In genomic region chr6:161462148-161462547, GRCh38 we compare ENCODE assay signal across 32 cellular contexts.
A peak's percentile ranks its signal among the peaks of the same experiment; 100 is the strongest.
DNase-seq lines count a peak whose midpoint lies in the region; ATAC-seq and TF ChIP-seq lines count a peak whose summit lies in the region.
"Had no signal": no experiment of that assay in that cellular context is flagged by ENCODE, and none has a peak within 500 bp of the region (broad histone marks: within the 10 kb centered on the region; RNA-seq: fewer than 3 reads in every experiment).

No MANE protein-coding gene starts in this region.

- H3K9me2 ChIP-seq in GM23248 (ENCODE audit: insufficient read depth): no peaks in the 10 kb centered on the region

- CTCF ChIA-PET in Panc1 (lab: Charles Lee): no interaction called here

- no peak for TF ChIP-seq EP300 in suprapubic skin (IDR thresholded peaks at IDR 0.05)

- no peak overlapping the region for H3K4me2 ChIP-seq in GM23248 (ENCODE audit: unreplicated experiment)

- no peaks in the 10 kb centered on the region for H3K36me3 ChIP-seq in GM23248 (ENCODE audit: low read depth)
- no peaks in the 10 kb centered on the region for H3K36me3 ChIP-seq in Panc1 (ENCODE audit: control insufficient read depth, insufficient read depth, low read length)
- H3K36me3 ChIP-seq in suprapubic skin: no peaks in the 10 kb centered on the region
- H3K36me3 ChIP-seq: cardiac muscle cell, MG63, neutrophil, upper lobe of right lung had no signal

- no peaks in the 10 kb centered on the region for H3K9me3 Mint-ChIP-seq in natural killer cell
- H3K9me3 Mint-ChIP-seq: activated CD4-positive, alpha-beta memory T cell treated with anti-CD3 and anti-CD28 coated beads, Interleukin-2, amount 10 ng/mL, durations not matched to agents 7 days and 5 days; activated naive CD4-positive, alpha-beta T cell treated with anti-CD3 and anti-CD28 coated beads, Interleukin-2, amount 50 U/mL, for 24 hours had no signal

- no peaks in the 10 kb centered on the region for H3K79me2 ChIP-seq in GM23248 (ENCODE audit: insufficient read depth)

- WGBS in GM23248 (ENCODE audit: low coverage in 1 of 2, low lambda C conversion rate in 2 of 2, missing lambda C conversion rate in 2 of 2), 2 experiments: 43 to 58% methylated on average over 2 of the region's 2 CpGs
- 62% methylated on average over 2 of the region's 2 CpGs for WGBS in suprapubic skin

- ATAC-seq in Panc1 (0 out of 2 replicates have a peak, but pooled peaks have one; percentile 30), natural killer cell (no peak), esophagus mucosa (no peak)
- ATAC-seq: K562, right cardiac atrium, T-helper 17 cell, upper lobe of right lung had no signal

- H4K20me1 ChIP-seq in GM23248 (ENCODE audit: insufficient read depth): no peaks in the 10 kb centered on the region

- no peak overlapping the region for H3K27ac ChIP-seq in GM23248
- H3K27ac ChIP-seq in Panc1 (ENCODE audit: low read length): no peak overlapping the region
- no peak overlapping the region for H3K27ac ChIP-seq in suprapubic skin
- H3K27ac ChIP-seq: C4-2B, cardiac muscle cell, epithelial cell of prostate, neutrophil, upper lobe of right lung had no signal

- in situ Hi-C loops in GM23248 (cut with MboI) (no loop called here), Panc1 (cut with HindIII; ENCODE audit: low pct_unique_long_range_greater_than_20kb, low sequenced_read_pairs) (no loop called here)

- H3K4me1 ChIP-seq in GM23248 (ENCODE audit: insufficient read depth) (peaks cover 7% of the 10 kb centered on the region), Panc1 (ENCODE audit: control insufficient read depth, insufficient read depth, low read length) (no peaks in the 10 kb centered on the region), suprapubic skin (peaks cover 5% of the 10 kb centered on the region)
- H3K4me1 ChIP-seq: Caco-2, upper lobe of right lung had no signal

- H3K27me3 Mint-ChIP-seq in natural killer cell (ENCODE audit: low read depth in 2 of 2): peaks cover 0 to 2% of the 10 kb centered on the region in 2 donors
- H3K27me3 Mint-ChIP-seq: activated CD4-positive, alpha-beta memory T cell treated with anti-CD3 and anti-CD28 coated beads, Interleukin-2, amount 10 ng/mL, durations not matched to agents 7 days and 5 days; activated naive CD4-positive, alpha-beta T cell treated with anti-CD3 and anti-CD28 coated beads, Interleukin-2, amount 50 U/mL, for 24 hours; T-helper 17 cell had no signal

- no peaks in the 10 kb centered on the region for H3K36me3 Mint-ChIP-seq in natural killer cell
- H3K36me3 Mint-ChIP-seq: activated naive CD4-positive, alpha-beta T cell treated with anti-CD3 and anti-CD28 coated beads, Interleukin-2, amount 50 U/mL, for 24 hours; naive B cell had no signal

- BruUV-seq in Panc1 (replicated peaks; lab: Mats Ljungman, UMichigan): no TSS peak

- no peak overlapping the region for H2AFZ ChIP-seq in GM23248

- intact Hi-C loops in Panc1 (cut with micrococcal nuclease; ENCODE audit: unreplicated experiment): no loop called here
- intact Hi-C loops in natural killer cell (cut with micrococcal nuclease): no loop called here

- H3K27me3 ChIP-seq in GM23248 (replicated peaks; ENCODE audit: insufficient read depth) (no peaks in the 10 kb centered on the region), Panc1 (ENCODE audit: control insufficient read depth, insufficient read depth, low read length) (no peaks in the 10 kb centered on the region), suprapubic skin (no peaks in the 10 kb centered on the region)
- H3K27me3 ChIP-seq: cardiac muscle cell, MG63, neutrophil, upper lobe of right lung had no signal

- H3K9ac ChIP-seq in GM23248: no peak overlapping the region

- TF ChIP-seq CTCF in Panc1 (IDR thresholded peaks at IDR 0.05) (no peak), suprapubic skin (IDR thresholded peaks at IDR 0.05) (no peak), natural killer cell (IDR thresholded peaks at IDR 0.05) (no peak)

- no peak for TF ChIP-seq POLR2A in suprapubic skin (IDR thresholded peaks at IDR 0.05)

- no peak overlapping the region for H3K27ac Mint-ChIP-seq in natural killer cell
- H3K27ac Mint-ChIP-seq: activated CD4-positive, alpha-beta memory T cell treated with anti-CD3 and anti-CD28 coated beads, Interleukin-2, amount 10 ng/mL, durations not matched to agents 7 days and 5 days; activated naive CD4-positive, alpha-beta T cell treated with anti-CD3 and anti-CD28 coated beads, Interleukin-2, amount 50 U/mL, for 24 hours; T-helper 17 cell had no signal

- H3K9me3 ChIP-seq in GM23248 (ENCODE audit: low read depth): no peaks in the 10 kb centered on the region
- no peaks in the 10 kb centered on the region for H3K9me3 ChIP-seq in Panc1 (ENCODE audit: control insufficient read depth, insufficient read depth, low read depth, low read length)
- no peaks in the 10 kb centered on the region for H3K9me3 ChIP-seq in suprapubic skin
- H3K9me3 ChIP-seq: Caco-2, neutrophil, upper lobe of right lung had no signal

- DNase-seq in GM23248: peak; percentile 24
- no peak for DNase-seq in Panc1 (ENCODE audit: low read depth, low spot score)
- peak; percentile 77 for DNase-seq in astrocyte of the hippocampus (ENCODE audit: low read depth, low spot score)
- peak; percentile 94 for DNase-seq in renal cortical epithelial cell (ENCODE audit: low read depth)
- no peak for DNase-seq in suprapubic skin (ENCODE audit: low spot score in 2 of 2)
- DNase-seq in natural killer cell: no peak
- DNase-seq in NCI-H748 (lab: John Stamatoyannopoulos, UW; ENCODE audit: unreplicated experiment): no peak
- DNase-seq: activated CD4-positive, alpha-beta memory T cell treated with anti-CD3 and anti-CD28 coated beads, Interleukin-2, amount 10 ng/mL, durations not matched to agents 7 days and 5 days; activated CD4-positive, CD25-positive, alpha-beta regulatory T cell treated with anti-CD3 and anti-CD28 coated beads, Interleukin-2, amount 50 U/mL, for 72 hours; amygdala; Caco-2; DMS79; effector CD4-positive, alpha-beta T cell; GOT3; islet precursor cell; MG63; naive B cell; NCI-H2029; NCI-H526 treated with DMSO at 0.1 percent for 48 hours; posterior cingulate gyrus; right cardiac atrium; stimulated activated CD4-positive, alpha-beta T cell treated with anti-CD3 and anti-CD28 coated beads, Interleukin-1b, Interleukin-23, amount 100 ng/mL, for 48 hours; stimulated activated naive CD4-positive, alpha-beta T cell treated with Interleukin-2 at 50 U/mL for 16 hours; T-helper 17 cell; upper lobe of right lung had no signal

- no peak overlapping the region for H3K4me3 Mint-ChIP-seq in natural killer cell
- H3K4me3 Mint-ChIP-seq: activated CD4-positive, alpha-beta memory T cell treated with anti-CD3 and anti-CD28 coated beads, Interleukin-2, amount 10 ng/mL, durations not matched to agents 7 days and 5 days; activated naive CD4-positive, alpha-beta T cell treated with anti-CD3 and anti-CD28 coated beads, Interleukin-2, amount 50 U/mL, for 24 hours; naive B cell; T-helper 17 cell had no signal

- peaks cover 23 to 28% of the 10 kb centered on the region in 2 donors for H3K4me1 Mint-ChIP-seq in natural killer cell
- H3K4me1 Mint-ChIP-seq: naive B cell had no signal

- H3K4me3 ChIP-seq in GM23248 (no peak overlapping the region), Panc1 (ENCODE audit: low read depth in 2 of 2, low read length in 2 of 2) (no peak overlapping the region), suprapubic skin (no peak overlapping the region)
- H3K4me3 ChIP-seq: cardiac muscle cell, K562, MG63, upper lobe of right lung had no signal

- no peaks in the 10 kb centered on the region for H3F3A ChIP-seq in GM23248 (ENCODE audit: insufficient read depth)

- POLR2A ChIA-PET in Panc1 (lab: Charles Lee): no interaction called here

Comparison
In these comparisons a context has a peak if more than half of its experiments do, and no peak if none do; other contexts are left out.
1. DNase-seq: peak in GM23248 (single experiment), astrocyte of the hippocampus (single experiment) and renal cortical epithelial cell (single experiment); none in Panc1 (single experiment), suprapubic skin (0 of 2), natural killer cell (single experiment) and NCI-H748 (single experiment).